ENCODE assay signal across 1 cellular context in genomic region chr9:127734247-127734746, GRCh38.
TF ChIP-seq lines count a peak whose summit lies in the region.

No MANE protein-coding gene starts in this region.

TF ChIP-seq in A549, 52 proteins besides CTCF, POLR2A, EP300 and RAD21 (continued from another document):
- TF ChIP-seq ZC3H11A (IDR thresholded peaks at IDR 0.05) (no peak), ESRRA (IDR thresholded peaks at IDR 0.05; ENCODE audit: borderline replicate concordance, low read length) (no peak), HEYL (CRISPR knock-in tag; IDR thresholded peaks at IDR 0.05) (no peak), CEBPB (IDR thresholded peaks at IDR 0.05) (no peak), BCL3 (IDR thresholded peaks at IDR 0.05) (no peak), KDM1A (IDR thresholded peaks at IDR 0.05; ENCODE audit: low read depth) (no peak), HMGXB4 (CRISPR knock-in tag; IDR thresholded peaks at IDR 0.05; ENCODE audit: borderline replicate concordance) (no peak), RARB (CRISPR knock-in tag; IDR thresholded peaks at IDR 0.05) (no peak)
TF ChIP-seq in A549: peak in this region for 0.
